In genomic region chr4:7867701-7868429, GRCh38 we compare ENCODE assay signal across 14 cellular contexts.
DNase-seq lines count a peak whose midpoint lies in the region; ATAC-seq and TF ChIP-seq lines count a peak whose summit lies in the region.
"Had no signal": no experiment of that assay in that cellular context is flagged by ENCODE, and none has a peak within 500 bp of the region (broad histone marks: within the 10 kb centered on the region; RNA-seq: fewer than 3 reads in every experiment).

No MANE protein-coding gene starts in this region.

- H3K27me3 ChIP-seq in esophagus squamous epithelium (no peaks in the 10 kb centered on the region), ovary (no peaks in the 10 kb centered on the region)
- H3K27me3 ChIP-seq: tibial artery had no signal

- H3K4me3 Mint-ChIP-seq in activated CD4-positive, alpha-beta memory T cell treated with anti-CD3 and anti-CD28 coated beads, Interleukin-2, amount 10 ng/mL, durations not matched to agents 7 days and 5 days, result no peak overlapping the region

- DNase-seq in DMS53 (lab: John Stamatoyannopoulos, UW), result peak; percentile 22
- no peak for DNase-seq in DMS53 treated with DMSO at 0.1 percent for 48 hours (lab: John Stamatoyannopoulos, UW; ENCODE audit: unreplicated experiment)
- peak; percentile 51 for DNase-seq in EL
- DNase-seq in activated CD4-positive, alpha-beta memory T cell treated with anti-CD3 and anti-CD28 coated beads, Interleukin-2, amount 10 ng/mL, durations not matched to agents 7 days and 5 days, result no peak
- DNase-seq in esophagus squamous epithelium (lab: John Stamatoyannopoulos, UW), result no peak
- no peak for DNase-seq in ovary
- no peak for DNase-seq in coronary artery (ENCODE audit: low spot score)
- DNase-seq: foreskin melanocyte; naive thymus-derived CD8-positive, alpha-beta T cell; small intestine; tibial artery had no signal

- H3K27ac Mint-ChIP-seq in activated CD4-positive, alpha-beta memory T cell treated with anti-CD3 and anti-CD28 coated beads, Interleukin-2, amount 10 ng/mL, durations not matched to agents 7 days and 5 days, result peak overlapping the region; percentile 62

- no peak for ATAC-seq in HG03378 (IDR thresholded peaks at IDR 0.05; ENCODE audit: unreplicated experiment)
- ATAC-seq: naive thymus-derived CD8-positive, alpha-beta T cell had no signal

- H3K4me3 ChIP-seq in esophagus squamous epithelium (no peak overlapping the region), ovary (no peak overlapping the region), coronary artery (no peak overlapping the region)
- H3K4me3 ChIP-seq: tibial artery had no signal

- WGBS in esophagus squamous epithelium, 2 donors, result 36 to 37% methylated on average over 7 to 8 of the region's 8 CpGs
- WGBS in ovary, 3 donors, result 76 to 88% (median 85%) methylated on average over 8 of the region's 8 CpGs

- peaks cover 12 to 42% (median 13%) of the 10 kb centered on the region in 3 donors for H3K4me1 ChIP-seq in esophagus squamous epithelium
- peaks cover 11% of the 10 kb centered on the region for H3K4me1 ChIP-seq in ovary (ENCODE audit: insufficient read depth)

- TF ChIP-seq POLR2A in esophagus squamous epithelium (IDR thresholded peaks at IDR 0.05), result no peak
- no peak for TF ChIP-seq POLR2A in ovary (IDR thresholded peaks at IDR 0.05)

- H3K27ac ChIP-seq in esophagus squamous epithelium (peak overlapping the region; percentile 3 to 51 (median 31)), ovary (no peak overlapping the region), coronary artery (no peak overlapping the region)
- H3K27ac ChIP-seq: 22Rv1, KMS-11, tibial artery had no signal

- H3K4me1 Mint-ChIP-seq in activated CD4-positive, alpha-beta memory T cell treated with anti-CD3 and anti-CD28 coated beads, Interleukin-2, amount 10 ng/mL, durations not matched to agents 7 days and 5 days, result peaks cover 29% of the 10 kb centered on the region

- no peak for TF ChIP-seq EP300 in ovary (IDR thresholded peaks at IDR 0.05)

- peaks cover 0 to 45% (median 0%) of the 10 kb centered on the region in 3 donors for H3K36me3 ChIP-seq in esophagus squamous epithelium
- no peaks in the 10 kb centered on the region for H3K36me3 ChIP-seq in ovary

- no peaks in the 10 kb centered on the region for H3K27me3 Mint-ChIP-seq in activated CD4-positive, alpha-beta memory T cell treated with anti-CD3 and anti-CD28 coated beads, Interleukin-2, amount 10 ng/mL, durations not matched to agents 7 days and 5 days
- H3K27me3 Mint-ChIP-seq: naive thymus-derived CD8-positive, alpha-beta T cell had no signal

- TF ChIP-seq CTCF in esophagus squamous epithelium (IDR thresholded peaks at IDR 0.05) (no peak), ovary (IDR thresholded peaks at IDR 0.05) (no peak), coronary artery (IDR thresholded peaks at IDR 0.05) (no peak)

- peaks cover 4% of the 10 kb centered on the region for H3K9me3 Mint-ChIP-seq in activated CD4-positive, alpha-beta memory T cell treated with anti-CD3 and anti-CD28 coated beads, Interleukin-2, amount 10 ng/mL, durations not matched to agents 7 days and 5 days

- H3K9me3 ChIP-seq in esophagus squamous epithelium (no peaks in the 10 kb centered on the region), ovary (no peaks in the 10 kb centered on the region)
- H3K9me3 ChIP-seq: tibial artery had no signal

- intact Hi-C loops in esophagus squamous epithelium (cut with DNase I), result no loop called here
- intact Hi-C loops in ovary (cut with DNase I), result no loop called here

- no peaks in the 10 kb centered on the region for H3K36me3 Mint-ChIP-seq in activated CD4-positive, alpha-beta memory T cell treated with anti-CD3 and anti-CD28 coated beads, Interleukin-2, amount 10 ng/mL, durations not matched to agents 7 days and 5 days (ENCODE audit: low read depth)

- CTCF ChIA-PET in activated CD4-positive, alpha-beta memory T cell treated with anti-CD3 and anti-CD28 coated beads, Interleukin-2, amount 10 ng/mL, durations not matched to agents 7 days and 5 days (lab: Charles Lee), result interaction anchor here (0.6 to 0.8 kb wide), 4 partner anchors 66 to 698 kb away, joined by 3 read pairs; no protein-coding TSS in a partner anchor

- POLR2A ChIA-PET in activated CD4-positive, alpha-beta memory T cell treated with anti-CD3 and anti-CD28 coated beads, Interleukin-2, amount 10 ng/mL, durations not matched to agents 7 days and 5 days (lab: Charles Lee), result interaction anchor here (0.9 to 1.6 kb wide), 4 partner anchors 11 to 47 kb away, joined by 3 to 8 read pairs (median 4); no protein-coding TSS in a partner anchor

Comparison
In these comparisons a context has a peak if more than half of its experiments do, and no peak if none do; other contexts are left out.
1. DNase-seq: peak in DMS53 (single experiment) and EL (single experiment); none in DMS53 treated with DMSO at 0.1 percent for 48 hours (single experiment), activated CD4-positive, alpha-beta memory T cell treated with anti-CD3 and anti-CD28 coated beads, Interleukin-2, amount 10 ng/mL, durations not matched to agents 7 days and 5 days (single experiment), esophagus squamous epithelium (single experiment), ovary (0 of 5) and coronary artery (single experiment).
2. H3K27ac ChIP-seq: peak in esophagus squamous epithelium (4 of 4); none in ovary (0 of 2) and coronary artery (0 of 2).